Comparison of ENCODE assay signal across 8 cellular contexts in the genomic region with DNA sequence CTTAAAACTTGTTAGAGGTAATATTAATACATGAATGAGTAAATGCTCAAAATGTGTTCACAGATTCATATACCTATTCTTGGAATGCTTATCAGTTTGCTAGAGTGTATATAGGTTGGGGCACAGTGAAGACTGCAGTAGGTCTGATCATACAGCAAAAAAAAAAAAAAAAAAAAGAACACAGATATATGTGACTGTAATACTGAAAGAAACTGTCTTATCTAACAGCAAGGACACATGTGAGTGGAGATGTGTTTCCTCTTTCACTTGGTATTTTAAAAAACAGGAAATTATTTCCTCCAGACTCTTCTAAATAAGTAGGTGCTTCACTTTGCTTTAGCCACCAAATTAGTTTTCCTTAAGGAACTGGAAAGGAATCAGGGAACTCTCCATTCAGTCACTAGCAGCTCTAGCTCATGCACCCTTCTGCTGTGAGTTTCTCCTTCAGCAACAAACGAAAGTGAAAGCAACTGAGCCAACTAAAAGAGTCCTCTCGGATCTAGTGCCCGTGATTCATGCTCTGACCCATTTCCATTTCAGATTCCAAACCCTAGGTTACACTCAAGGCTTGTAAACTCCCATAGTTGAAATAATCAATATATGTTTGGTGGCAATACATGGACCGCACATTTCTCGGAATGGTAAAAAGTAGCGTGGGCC.
DNase-seq lines count a peak whose midpoint lies in the region; ATAC-seq lines count a peak whose summit lies in the region.

No MANE protein-coding gene starts in this region.

- peak; percentile 37 to 64 for ATAC-seq in CD4-positive, CD25-positive, alpha-beta regulatory T cell (ENCODE audit: low read depth in 2 of 2)
- ATAC-seq in HG03432 (IDR thresholded peaks at IDR 0.05; ENCODE audit: unreplicated experiment) = peak; percentile 92
- ATAC-seq in effector memory CD8-positive, alpha-beta T cell (replicated peaks) = peak; percentile 93

- H3K27ac ChIP-seq in CD4-positive, CD25-positive, alpha-beta regulatory T cell (ENCODE audit: insufficient read depth, low read length, poor library complexity, severe bottlenecking) = no peak overlapping the region
- H3K27ac ChIP-seq in SJSA1 = peak overlapping the region; percentile 47

- H3K36me3 ChIP-seq in CD4-positive, CD25-positive, alpha-beta regulatory T cell (ENCODE audit: control insufficient read depth, insufficient read depth, low read length) = no peaks in the 10 kb centered on the region
- H3K36me3 ChIP-seq in SJSA1 = no peaks in the 10 kb centered on the region

- H3K9me3 ChIP-seq in CD4-positive, CD25-positive, alpha-beta regulatory T cell (ENCODE audit: control insufficient read depth in 2 of 2, low read length in 2 of 2) = no peaks in the 10 kb centered on the region
- H3K9me3 ChIP-seq in SJSA1 (replicated peaks) = no peaks in the 10 kb centered on the region

- no peaks in the 10 kb centered on the region for H3K27me3 Mint-ChIP-seq in CD4-positive, CD25-positive, alpha-beta regulatory T cell
- H3K27me3 Mint-ChIP-seq in effector memory CD8-positive, alpha-beta T cell = no peaks in the 10 kb centered on the region

- peaks cover 0 to 4% (median 0%) of the 10 kb centered on the region in 7 donors for H3K9me3 Mint-ChIP-seq in CD4-positive, CD25-positive, alpha-beta regulatory T cell
- no peaks in the 10 kb centered on the region for H3K9me3 Mint-ChIP-seq in effector memory CD8-positive, alpha-beta T cell

- peak overlapping the region in 1 of 3 donors; percentile 24 for H3K27ac Mint-ChIP-seq in CD4-positive, CD25-positive, alpha-beta regulatory T cell
- peak overlapping the region; percentile 6 to 60 for H3K27ac Mint-ChIP-seq in effector memory CD8-positive, alpha-beta T cell

- no peaks in the 10 kb centered on the region for H3K4me1 ChIP-seq in CD4-positive, CD25-positive, alpha-beta regulatory T cell (ENCODE audit: control insufficient read depth, insufficient read depth, low read length, poor library complexity, severe bottlenecking)
- 0 out of 2 replicates have a peak, but pooled peaks cover 5% of the 10 kb centered on the region for H3K4me1 ChIP-seq in SJSA1 (replicated peaks)

- no peaks in the 10 kb centered on the region for H3K36me3 Mint-ChIP-seq in CD4-positive, CD25-positive, alpha-beta regulatory T cell
- no peaks in the 10 kb centered on the region for H3K36me3 Mint-ChIP-seq in effector memory CD8-positive, alpha-beta T cell (ENCODE audit: insufficient read depth)

- no peaks in the 10 kb centered on the region for H3K27me3 ChIP-seq in CD4-positive, CD25-positive, alpha-beta regulatory T cell (ENCODE audit: control insufficient read depth, insufficient read depth, low read length)
- no peaks in the 10 kb centered on the region for H3K27me3 ChIP-seq in SJSA1 (replicated peaks)

- H3K4me3 Mint-ChIP-seq in CD4-positive, CD25-positive, alpha-beta regulatory T cell = peak overlapping the region in 2 of 4 donors; percentile 45 to 65
- H3K4me3 Mint-ChIP-seq in effector memory CD8-positive, alpha-beta T cell = peak overlapping the region; percentile 47 to 73

- DNase-seq in CD4-positive, CD25-positive, alpha-beta regulatory T cell = peak in 2 of 3 donors; percentile 9 to 71
- DNase-seq in GM19238 (ENCODE audit: insufficient read length, low spot score) (peak; percentile 1), SJSA1 (ENCODE audit: low read depth in 1 of 2, low spot score in 2 of 2) (peak in 1 of 2 experiments; percentile 51), pons (ENCODE audit: low spot score) (peak; percentile 21), SK-N-DZ (ENCODE audit: low spot score) (no peak), ecto neural progenitor cell (ENCODE audit: low spot score) (no peak)
- peak; percentile 1 to 17 (median 16) for DNase-seq in effector memory CD8-positive, alpha-beta T cell

- peaks cover 0 to 6% (median 0%) of the 10 kb centered on the region in 4 donors for H3K4me1 Mint-ChIP-seq in CD4-positive, CD25-positive, alpha-beta regulatory T cell
- H3K4me1 Mint-ChIP-seq in effector memory CD8-positive, alpha-beta T cell (ENCODE audit: low read depth in 2 of 2) = peaks cover 0 to 3% of the 10 kb centered on the region in 2 donors

- peak overlapping the region; percentile 42 for H3K4me3 ChIP-seq in CD4-positive, CD25-positive, alpha-beta regulatory T cell (ENCODE audit: low read depth, low read length)
- H3K4me3 ChIP-seq in SJSA1 = peak overlapping the region; percentile 15

Comparison
In these comparisons a context has a peak if more than half of its experiments do, and no peak if none do; other contexts are left out.
1. DNase-seq: peak in CD4-positive, CD25-positive, alpha-beta regulatory T cell (2 of 3), GM19238 (single experiment), effector memory CD8-positive, alpha-beta T cell (3 of 3) and pons (single experiment); none in SK-N-DZ (single experiment) and ecto neural progenitor cell (single experiment).
2. Peak in every context shown above with its lines, with median percentiles within 50 percentile points of each other: ATAC-seq.